Comparison of ENCODE assay signal across 15 cellular contexts in the genomic region with DNA sequence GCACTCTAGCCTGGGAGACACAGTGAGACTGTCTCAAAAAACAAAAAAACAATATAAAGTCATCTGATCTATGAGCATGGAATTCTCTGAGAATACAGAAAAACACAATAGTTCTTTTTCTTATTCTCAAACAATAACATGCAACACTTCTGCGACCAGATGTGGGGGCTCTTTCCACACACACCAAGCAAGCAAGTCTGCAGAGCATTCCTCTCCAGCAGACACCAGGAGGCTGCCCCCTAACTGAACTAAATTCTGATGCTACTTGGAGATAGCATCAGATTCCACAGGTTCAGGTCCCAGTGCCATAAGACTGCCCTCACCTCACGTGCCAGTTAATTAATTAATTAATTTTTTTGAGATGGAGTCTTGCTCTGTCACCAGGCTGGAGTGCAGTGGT. TPM values are rescaled to one million over a fixed set of nuclear protein-coding genes. Genes with fewer than 3 reads are reported as not detected.
DNase-seq lines count a peak whose midpoint lies in the region; ATAC-seq and TF ChIP-seq lines count a peak whose summit lies in the region.
"Had no signal": no experiment of that assay in that cellular context is flagged by ENCODE, and none has a peak within 500 bp of the region (broad histone marks: within the 10 kb centered on the region; RNA-seq: fewer than 3 reads in every experiment).

No MANE protein-coding gene starts in this region.

- peaks cover 11% of the 10 kb centered on the region for H3K36me3 Mint-ChIP-seq in activated naive CD4-positive, alpha-beta T cell treated with anti-CD3 and anti-CD28 coated beads, Interleukin-2, amount 50 U/mL, for 24 hours

- H3K36me3 ChIP-seq in WERI-Rb-1 (no peaks in the 10 kb centered on the region), mesendoderm (ENCODE audit: control insufficient read depth, insufficient read depth, low read length) (no peaks in the 10 kb centered on the region)

- H3K27ac Mint-ChIP-seq in activated naive CD4-positive, alpha-beta T cell treated with anti-CD3 and anti-CD28 coated beads, Interleukin-2, amount 50 U/mL, for 24 hours, result peak overlapping the region; percentile 35
- H3K27ac Mint-ChIP-seq: CD4-positive, alpha-beta T cell had no signal

- H3K79me2 ChIP-seq in mesendoderm (ENCODE audit: control insufficient read depth, insufficient read depth, low read length), result no peaks in the 10 kb centered on the region

- peaks cover 3% of the 10 kb centered on the region for H3K9me3 ChIP-seq in WERI-Rb-1 (ENCODE audit: severe bottlenecking)
- H3K9me3 ChIP-seq: Caco-2 had no signal

- no peak overlapping the region for H3K23ac ChIP-seq in mesendoderm (ENCODE audit: low read length)

- H3K4me2 ChIP-seq in mesendoderm (ENCODE audit: low read length), result no peak overlapping the region
- H3K4me2 ChIP-seq: A549, KMS-11 had no signal

- H2BK120ac ChIP-seq in mesendoderm (ENCODE audit: low read depth, low read length), result no peak overlapping the region

- H3K4ac ChIP-seq in mesendoderm (ENCODE audit: low read depth, low read length), result no peak overlapping the region

- no peaks in the 10 kb centered on the region for H3K79me1 ChIP-seq in mesendoderm (ENCODE audit: low read length)

- H4K5ac ChIP-seq in mesendoderm (ENCODE audit: low read length), result no peak overlapping the region

- H3K56ac ChIP-seq in mesendoderm (ENCODE audit: low read length), result no peak overlapping the region

- TF ChIP-seq CTCF in WERI-Rb-1 (IDR thresholded peaks at IDR 0.05; ENCODE audit: low read depth, low read length), result 0 out of 2 replicates have a peak, but pooled peaks have one; percentile 2

- no peaks in the 10 kb centered on the region for H3K4me1 Mint-ChIP-seq in activated naive CD4-positive, alpha-beta T cell treated with anti-CD3 and anti-CD28 coated beads, Interleukin-2, amount 50 U/mL, for 24 hours

- no peak overlapping the region for H4K8ac ChIP-seq in mesendoderm (ENCODE audit: low read depth, low read length)

- no peaks in the 10 kb centered on the region for H3K4me1 ChIP-seq in mesendoderm (ENCODE audit: control insufficient read depth, low read depth, low read length)
- H3K4me1 ChIP-seq: A549, Caco-2 had no signal

- no peak overlapping the region for H2BK5ac ChIP-seq in mesendoderm (ENCODE audit: low read length)

- DNase-seq in activated naive CD4-positive, alpha-beta T cell (lab: John Stamatoyannopoulos, UW), result no peak
- DNase-seq in WERI-Rb-1, result no peak
- peak; percentile 61 for DNase-seq in mesendoderm
- DNase-seq in DMS153 treated with DMSO at 0.1 percent for 48 hours (lab: John Stamatoyannopoulos, UW; ENCODE audit: unreplicated experiment), result no peak
- DNase-seq: AML-193; Caco-2; CD4-positive, alpha-beta T cell; DMS79; GDM1 had no signal

- H3K9ac ChIP-seq in mesendoderm (ENCODE audit: low read length), result no peak overlapping the region
- H3K9ac ChIP-seq: KMS-11 had no signal

- H3K4me3 ChIP-seq in WERI-Rb-1 (ENCODE audit: low read depth, low read length) (no peak overlapping the region), mesendoderm (ENCODE audit: low read length) (no peak overlapping the region)
- H3K4me3 ChIP-seq: A549 had no signal

- H3K27ac ChIP-seq in WERI-Rb-1, result no peak overlapping the region
- H3K27ac ChIP-seq in mesendoderm (ENCODE audit: low read depth, low read length), result no peak overlapping the region
- H3K27ac ChIP-seq: 22Rv1, A549, C4-2B, KMS-11 had no signal

- no peaks in the 10 kb centered on the region for H3K27me3 ChIP-seq in WERI-Rb-1 (ENCODE audit: insufficient read depth, low read depth, severe bottlenecking)
- H3K27me3 ChIP-seq in mesendoderm (ENCODE audit: insufficient read depth, low read length, poor library complexity), result no peaks in the 10 kb centered on the region

- no peaks in the 10 kb centered on the region for H3K9me3 Mint-ChIP-seq in activated naive CD4-positive, alpha-beta T cell treated with anti-CD3 and anti-CD28 coated beads, Interleukin-2, amount 50 U/mL, for 24 hours

- WGBS in mesendoderm (ENCODE audit: extremely low coverage, insufficient coverage, low lambda C conversion rate), result no CpG with 5 or more reads among the region's 2 CpGs

- H3K4me3 Mint-ChIP-seq in activated naive CD4-positive, alpha-beta T cell treated with anti-CD3 and anti-CD28 coated beads, Interleukin-2, amount 50 U/mL, for 24 hours, result no peak overlapping the region
- H3K4me3 Mint-ChIP-seq: CD4-positive, alpha-beta T cell had no signal

- no peaks in the 10 kb centered on the region for H3K27me3 Mint-ChIP-seq in activated naive CD4-positive, alpha-beta T cell treated with anti-CD3 and anti-CD28 coated beads, Interleukin-2, amount 50 U/mL, for 24 hours
- H3K27me3 Mint-ChIP-seq: CD4-positive, alpha-beta T cell had no signal

- no peak overlapping the region for H3K18ac ChIP-seq in mesendoderm (ENCODE audit: low read length)

- H2BK15ac ChIP-seq in mesendoderm (replicated peaks; ENCODE audit: low read depth), result no peak overlapping the region

- H2AK5ac ChIP-seq in mesendoderm (ENCODE audit: low read length), result no peak overlapping the region

- no peak for ATAC-seq in GM18907 (IDR thresholded peaks at IDR 0.05; ENCODE audit: unreplicated experiment)
- ATAC-seq: A549 had no signal

RNA-seq across cellular contexts. Expression of gene ZNF101, which starts 27.7 kb away (rescaled TPM):
- polyA plus RNA-seq in mesendoderm (2013, experiment 1 of 2), result 38.5 TPM
- 35.3 TPM for polyA plus RNA-seq in mesendoderm (2013, experiment 2 of 2)

RNA-seq across cellular contexts. Expression of gene ATP13A1, which starts 32.9 kb away (rescaled TPM):
- 37.8 TPM for polyA plus RNA-seq in mesendoderm (2013, experiment 1 of 2)
- polyA plus RNA-seq in mesendoderm (2013, experiment 2 of 2), result 36.4 TPM

RNA-seq across cellular contexts. Expression of gene ZNF14, which starts 36.5 kb away (rescaled TPM):
- polyA plus RNA-seq in mesendoderm (2013, experiment 1 of 2), result 2.0 TPM
- polyA plus RNA-seq in mesendoderm (2013, experiment 2 of 2), result 2.2 TPM

RNA-seq across cellular contexts. Expression of gene GMIP, which starts 52.9 kb away (rescaled TPM):
- polyA plus RNA-seq in mesendoderm (2013, experiment 1 of 2), result 10.4 TPM
- polyA plus RNA-seq in mesendoderm (2013, experiment 2 of 2), result 10.4 TPM
